1 cellular context compared by ENCODE assay signal in genomic region chr6:110946498-110946897, GRCh38.
TF ChIP-seq lines count a peak whose summit lies in the region.

No MANE protein-coding gene starts in this region.

TF ChIP-seq in SK-N-SH, 30 proteins besides CTCF, POLR2A, EP300 and RAD21 (continued from another document):
- TF ChIP-seq PBX3 (IDR thresholded peaks at IDR 0.05) (peak; percentile 26), NFIC (IDR thresholded peaks at IDR 0.05; ENCODE audit: borderline replicate concordance) (peak; percentile 28; the same call in 1 of the 2 replicates), MXI1 (IDR thresholded peaks at IDR 0.05; ENCODE audit: low read depth, low read length) (no peak), JUND (IDR thresholded peaks at IDR 0.05) (no peak), TCF12 (IDR thresholded peaks at IDR 0.05) (peak; percentile 53; the same call in 1 of the 2 replicates), YY1 (IDR thresholded peaks at IDR 0.05; ENCODE audit: low read depth) (no peak), RCOR1 (IDR thresholded peaks at IDR 0.05; ENCODE audit: low read length) (no peak), RFX5 (IDR thresholded peaks at IDR 0.05; ENCODE audit: low read length) (no peak), IRF3 (IDR thresholded peaks at IDR 0.05; ENCODE audit: low read depth, low read length) (no peak)
